ENCODE assay signal across 20 cellular contexts in the genomic region with DNA sequence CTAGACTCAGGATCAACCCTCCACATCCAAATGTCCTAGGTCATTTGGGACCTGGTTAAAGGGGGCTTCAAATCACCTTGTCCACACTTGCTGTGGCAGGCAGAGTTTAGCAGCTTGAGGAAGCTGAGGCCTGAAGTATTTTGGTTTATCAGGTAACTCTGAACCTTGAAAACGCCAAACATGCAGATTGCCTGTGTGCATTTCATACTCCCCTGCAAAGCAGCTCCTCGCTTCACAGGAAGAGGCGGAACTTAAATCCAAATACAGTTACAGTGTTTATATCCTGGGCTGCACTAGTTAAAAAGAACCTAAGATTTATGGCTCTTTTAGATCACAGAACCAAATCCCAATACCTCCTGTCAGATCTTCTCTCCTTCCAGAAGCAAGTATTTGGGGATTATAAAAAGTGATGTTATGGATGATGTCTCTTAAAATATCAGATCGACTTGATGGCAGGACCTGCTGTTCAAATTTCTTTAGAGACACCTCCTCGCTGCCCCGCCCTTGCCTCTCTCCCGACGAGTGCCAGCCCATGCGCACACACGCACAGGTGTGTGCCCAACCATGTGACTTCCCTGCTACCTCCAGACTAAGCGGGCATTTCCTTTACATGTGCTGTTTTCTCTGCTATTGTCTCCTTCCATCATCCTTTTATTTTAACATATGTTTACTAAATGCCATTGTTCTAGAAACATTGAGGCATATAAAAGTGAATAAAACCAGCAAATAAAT.
A peak's percentile ranks its signal among the peaks of the same experiment; 100 is the strongest.
DNase-seq lines count a peak whose midpoint lies in the region; ATAC-seq, FAIRE-seq and TF ChIP-seq lines count a peak whose summit lies in the region.
"Had no signal": no experiment of that assay in that cellular context is flagged by ENCODE, and none has a peak within 500 bp of the region (broad histone marks: within the 10 kb centered on the region; RNA-seq: fewer than 3 reads in every experiment).

No MANE protein-coding gene starts in this region.

- no peak overlapping the region for H3K27ac Mint-ChIP-seq in endodermal cell
- H3K27ac Mint-ChIP-seq in mesothelial cell of epicardium, result peak overlapping the region; percentile 74
- no peak overlapping the region for H3K27ac Mint-ChIP-seq in stimulated activated memory B cell treated with anti-CD40 and anti-IgM and Interleukin-4, amounts not matched to agents 10 μg/mL and 1 μg/mL and 100 μg/mL, for 72 hours
- H3K27ac Mint-ChIP-seq: CD14-positive monocyte had no signal

- H3K36me3 Mint-ChIP-seq in endodermal cell (ENCODE audit: low read depth), result no peaks in the 10 kb centered on the region
- no peaks in the 10 kb centered on the region for H3K36me3 Mint-ChIP-seq in mesothelial cell of epicardium
- H3K36me3 Mint-ChIP-seq in stimulated activated memory B cell treated with anti-CD40 and anti-IgM and Interleukin-4, amounts not matched to agents 10 μg/mL and 1 μg/mL and 100 μg/mL, for 72 hours, result no peaks in the 10 kb centered on the region
- H3K36me3 Mint-ChIP-seq: CD14-positive monocyte had no signal

- DNase-seq in HT-29 (ENCODE audit: low spot score) (peak; percentile 78), endodermal cell (peak; percentile 13), mesothelial cell of epicardium (ENCODE audit: low spot score in 2 of 2, unreplicated experiment in 2 of 2) (no peak), smooth muscle cell (lab: John Stamatoyannopoulos, UW; ENCODE audit: unreplicated experiment) (no peak), HuH-7 (ENCODE audit: low spot score) (no peak), GM19239 (ENCODE audit: insufficient read length, low spot score) (no peak), DMS79 treated with DMSO at 0.1 percent for 48 hours (lab: John Stamatoyannopoulos, UW) (no peak)
- DNase-seq: Caco-2, HCEC 1CT, KBM-7, NCI-H1092, NCI-H1694, NCI-H2107, NCI-H226, NCI-H526, OCI-M1 had no signal

- no peaks in the 10 kb centered on the region for H3K79me2 ChIP-seq in smooth muscle cell (ENCODE audit: low read depth)

- H3K36me3 ChIP-seq in endodermal cell (ENCODE audit: control insufficient read depth, insufficient read depth, low read length) (no peaks in the 10 kb centered on the region), smooth muscle cell (ENCODE audit: low read depth) (no peaks in the 10 kb centered on the region)

- H3F3A ChIP-seq in smooth muscle cell (ENCODE audit: low read depth), result no peaks in the 10 kb centered on the region

- H3K4me1 ChIP-seq in endodermal cell (ENCODE audit: control insufficient read depth, insufficient read depth, low read length) (no peaks in the 10 kb centered on the region), smooth muscle cell (ENCODE audit: low read depth) (no peaks in the 10 kb centered on the region)
- H3K4me1 ChIP-seq: A549, Caco-2 had no signal

- H3K4me1 Mint-ChIP-seq in endodermal cell (peaks cover 10% of the 10 kb centered on the region), mesothelial cell of epicardium (peaks cover 12% of the 10 kb centered on the region)
- no peaks in the 10 kb centered on the region for H3K4me1 Mint-ChIP-seq in stimulated activated memory B cell treated with anti-CD40 and anti-IgM and Interleukin-4, amounts not matched to agents 10 μg/mL and 1 μg/mL and 100 μg/mL, for 72 hours
- H3K4me1 Mint-ChIP-seq: CD14-positive monocyte had no signal

- H2AFZ ChIP-seq in smooth muscle cell (ENCODE audit: low read depth), result peak overlapping the region; percentile 58

- no peaks in the 10 kb centered on the region for H3K9me3 Mint-ChIP-seq in endodermal cell
- no peaks in the 10 kb centered on the region for H3K9me3 Mint-ChIP-seq in mesothelial cell of epicardium
- no peaks in the 10 kb centered on the region for H3K9me3 Mint-ChIP-seq in stimulated activated memory B cell treated with anti-CD40 and anti-IgM and Interleukin-4, amounts not matched to agents 10 μg/mL and 1 μg/mL and 100 μg/mL, for 72 hours
- H3K9me3 Mint-ChIP-seq: CD14-positive monocyte had no signal

- no peaks in the 10 kb centered on the region for H3K27me3 ChIP-seq in endodermal cell (ENCODE audit: control insufficient read depth, insufficient read depth, low read length, poor library complexity, severe bottlenecking)
- H3K27me3 ChIP-seq in smooth muscle cell (ENCODE audit: low read depth), result no peaks in the 10 kb centered on the region

- peaks cover 2% of the 10 kb centered on the region for H3K27me3 Mint-ChIP-seq in endodermal cell (ENCODE audit: insufficient read depth)
- peaks cover 2% of the 10 kb centered on the region for H3K27me3 Mint-ChIP-seq in mesothelial cell of epicardium (ENCODE audit: low read depth)
- H3K27me3 Mint-ChIP-seq in stimulated activated memory B cell treated with anti-CD40 and anti-IgM and Interleukin-4, amounts not matched to agents 10 μg/mL and 1 μg/mL and 100 μg/mL, for 72 hours, result no peaks in the 10 kb centered on the region

- 89 to 92% methylated on average over 11 of the region's 11 CpGs for WGBS in endodermal cell (ENCODE audit: insufficient coverage in 1 of 2, insufficient read length in 1 of 2), 2 experiments
- 90% methylated on average over 11 of the region's 11 CpGs for WGBS in smooth muscle cell (ENCODE audit: low lambda C conversion rate)

- H4K20me1 ChIP-seq in smooth muscle cell (ENCODE audit: low read depth), result no peaks in the 10 kb centered on the region

- H3K4me3 Mint-ChIP-seq in endodermal cell, result no peak overlapping the region
- no peak overlapping the region for H3K4me3 Mint-ChIP-seq in mesothelial cell of epicardium
- no peak overlapping the region for H3K4me3 Mint-ChIP-seq in stimulated activated memory B cell treated with anti-CD40 and anti-IgM and Interleukin-4, amounts not matched to agents 10 μg/mL and 1 μg/mL and 100 μg/mL, for 72 hours
- H3K4me3 Mint-ChIP-seq: CD14-positive monocyte had no signal

- no peak overlapping the region for H3K4me3 ChIP-seq in endodermal cell (ENCODE audit: low read length)
- H3K4me3 ChIP-seq in smooth muscle cell, result no peak overlapping the region
- H3K4me3 ChIP-seq: A549 had no signal

- TF ChIP-seq CTCF in endodermal cell (conservative IDR thresholded peaks at IDR 0.05) (no peak), mesothelial cell of epicardium (IDR thresholded peaks at IDR 0.05; ENCODE audit: unreplicated experiment) (no peak), smooth muscle cell (IDR thresholded peaks at IDR 0.05; ENCODE audit: borderline replicate concordance, insufficient read depth, poor library complexity, severe bottlenecking) (no peak)

- FAIRE-seq in GM19239 (lab: Jason Lieb, UNC), result no peak
- FAIRE-seq: A549, HTR-8/SVneo had no signal

- H3K9ac ChIP-seq in endodermal cell (ENCODE audit: extremely low read depth, low read length, poor library complexity, severe bottlenecking) (no peak overlapping the region), smooth muscle cell (ENCODE audit: low read depth) (no peak overlapping the region)

- H3K9me3 ChIP-seq in endodermal cell (ENCODE audit: control insufficient read depth, low read length) (no peaks in the 10 kb centered on the region), smooth muscle cell (replicated peaks; ENCODE audit: low read depth) (no peaks in the 10 kb centered on the region)
- H3K9me3 ChIP-seq: A549, Caco-2 had no signal

- H3K4me2 ChIP-seq in smooth muscle cell, result peak overlapping the region; percentile 13
- H3K4me2 ChIP-seq: A549 had no signal

- ATAC-seq in stimulated activated memory B cell treated with anti-CD40 and anti-IgM and Interleukin-4, amounts not matched to agents 10 μg/mL and 1 μg/mL and 100 μg/mL, for 72 hours, result no peak
- ATAC-seq: A549 had no signal

- no peak overlapping the region for H3K27ac ChIP-seq in endodermal cell (ENCODE audit: low read depth, low read length)
- H3K27ac ChIP-seq in smooth muscle cell (ENCODE audit: low read depth), result peak overlapping the region; percentile 34
- H3K27ac ChIP-seq: A549 had no signal

Comparison
In these comparisons a context has a peak if more than half of its experiments do, and no peak if none do; other contexts are left out.
1. DNase-seq: peak in HT-29 (single experiment) and endodermal cell (single experiment); none in mesothelial cell of epicardium (0 of 2), smooth muscle cell (single experiment), HuH-7 (single experiment), GM19239 (single experiment) and DMS79 treated with DMSO at 0.1 percent for 48 hours (single experiment).